1 cellular context compared by ENCODE assay signal in the genomic region with DNA sequence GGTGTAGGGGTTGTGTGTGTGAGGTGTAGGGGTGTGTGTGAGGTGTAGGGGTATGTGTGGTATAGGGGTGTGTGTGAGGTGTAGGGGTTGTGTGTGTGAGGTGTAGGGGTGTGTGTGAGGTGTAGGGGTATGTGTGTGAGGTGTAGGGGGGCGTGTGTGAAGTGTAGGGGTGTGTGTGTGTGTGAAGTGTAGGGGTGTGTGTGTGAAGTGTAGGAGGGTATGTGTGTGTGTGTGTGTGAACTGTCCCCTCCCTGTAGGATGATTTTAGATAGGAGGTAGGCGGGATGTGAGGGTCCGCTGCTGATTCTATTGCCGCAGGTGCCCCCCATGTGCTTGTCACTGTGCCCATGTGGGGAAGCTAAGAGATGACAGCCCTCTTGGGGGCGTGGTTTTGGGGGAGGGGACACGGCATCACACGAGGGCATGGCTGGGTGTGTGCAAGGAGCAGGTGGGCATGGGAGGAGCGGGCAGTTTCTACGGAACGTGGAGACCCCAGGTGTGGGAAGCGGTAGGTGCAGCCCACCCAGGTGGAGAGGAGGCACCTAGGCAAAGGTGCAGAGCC.
TF ChIP-seq lines count a peak whose summit lies in the region.

No MANE protein-coding gene starts in this region.

TF ChIP-seq in IMR-90, 13 proteins besides CTCF, POLR2A, EP300 and RAD21:
- TF ChIP-seq MXI1 (IDR thresholded peaks at IDR 0.05; ENCODE audit: borderline replicate concordance, low read depth, low read length) (no peak), RFX5 (IDR thresholded peaks at IDR 0.05; ENCODE audit: low read depth, low read length) (no peak), MAZ (IDR thresholded peaks at IDR 0.05; ENCODE audit: borderline replicate concordance, low read depth, low read length) (no peak), NFE2L2 (IDR thresholded peaks at IDR 0.05; ENCODE audit: low read depth, low read length) (no peak), SMC3 (IDR thresholded peaks at IDR 0.05; ENCODE audit: low read depth, low read length) (no peak), BHLHE40 (IDR thresholded peaks at IDR 0.05; ENCODE audit: low read depth, low read length) (no peak), CEBPB (IDR thresholded peaks at IDR 0.05; ENCODE audit: low read depth, low read length) (no peak), FOS (IDR thresholded peaks at IDR 0.05; ENCODE audit: low read depth, low read length) (no peak), CHD1 (IDR thresholded peaks at IDR 0.05; ENCODE audit: low read depth, low read length) (no peak), MAFK (IDR thresholded peaks at IDR 0.05; ENCODE audit: low read depth, low read length) (no peak), RCOR1 (IDR thresholded peaks at IDR 0.05; ENCODE audit: insufficient replicate concordance, low read length) (no peak)
- TF ChIP-seq, protein P1, sequence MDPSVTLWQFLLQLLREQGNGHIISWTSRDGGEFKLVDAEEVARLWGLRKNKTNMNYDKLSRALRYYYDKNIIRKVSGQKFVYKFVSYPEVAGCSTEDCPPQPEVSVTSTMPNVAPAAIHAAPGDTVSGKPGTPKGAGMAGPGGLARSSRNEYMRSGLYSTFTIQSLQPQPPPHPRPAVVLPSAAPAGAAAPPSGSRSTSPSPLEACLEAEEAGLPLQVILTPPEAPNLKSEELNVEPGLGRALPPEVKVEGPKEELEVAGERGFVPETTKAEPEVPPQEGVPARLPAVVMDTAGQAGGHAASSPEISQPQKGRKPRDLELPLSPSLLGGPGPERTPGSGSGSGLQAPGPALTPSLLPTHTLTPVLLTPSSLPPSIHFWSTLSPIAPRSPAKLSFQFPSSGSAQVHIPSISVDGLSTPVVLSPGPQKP (IDR thresholded peaks at IDR 0.05; ENCODE audit: borderline replicate concordance, low read depth, low read length) = no peak
- TF ChIP-seq, protein P2, sequence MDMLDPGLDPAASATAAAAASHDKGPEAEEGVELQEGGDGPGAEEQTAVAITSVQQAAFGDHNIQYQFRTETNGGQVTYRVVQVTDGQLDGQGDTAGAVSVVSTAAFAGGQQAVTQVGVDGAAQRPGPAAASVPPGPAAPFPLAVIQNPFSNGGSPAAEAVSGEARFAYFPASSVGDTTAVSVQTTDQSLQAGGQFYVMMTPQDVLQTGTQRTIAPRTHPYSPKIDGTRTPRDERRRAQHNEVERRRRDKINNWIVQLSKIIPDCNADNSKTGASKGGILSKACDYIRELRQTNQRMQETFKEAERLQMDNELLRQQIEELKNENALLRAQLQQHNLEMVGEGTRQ (IDR thresholded peaks at IDR 0.05; ENCODE audit: low read depth, low read length) = no peak
